8 cellular contexts compared by ENCODE assay signal in genomic region chr7:143362126-143362961, GRCh38. TPM values are rescaled to one million over a fixed set of nuclear protein-coding genes. Genes with fewer than 3 reads are reported as not detected.
DNase-seq lines count a peak whose midpoint lies in the region; ATAC-seq and TF ChIP-seq lines count a peak whose summit lies in the region.

Gene FAM131B (minus strand): TSS chr7:143362713. CDS start chr7:143362603, 110 bp downstream.

- peak within 1 kb of the TSS; percentile 83 for H2AFZ ChIP-seq in neuron (ENCODE audit: low read depth, low read length)

- H3K9me3 ChIP-seq in neuron (ENCODE audit: low read length) = peaks cover 3% of the 10 kb centered on the region

- H3K36me3 ChIP-seq in neuron (ENCODE audit: insufficient read depth, low read length) = no peaks in the 10 kb centered on the region

- peaks cover 44% of the 10 kb centered on the region for H3K27me3 ChIP-seq in neuron (ENCODE audit: insufficient read depth, low read length)

- ATAC-seq in HG03342 (IDR thresholded peaks at IDR 0.05; ENCODE audit: unreplicated experiment) = peak; percentile 45

- peak; percentile 28 for DNase-seq in EL
- DNase-seq in activated CD8-positive, alpha-beta memory T cell treated with anti-CD3 and anti-CD28 coated beads, Interleukin-2, amount 50 U/mL, for 4 hours = peak; percentile 46
- DNase-seq in fibroblast of villous mesenchyme (ENCODE audit: low read depth) = no peak
- no peak for DNase-seq in cerebellar cortex (ENCODE audit: low spot score)
- DNase-seq in NCI-H1694 treated with DMSO at 0.1 percent for 48 hours (lab: John Stamatoyannopoulos, UW) = no peak
- DNase-seq in HPDE6-E6E7 (ENCODE audit: extremely low spot score) = no peak

- no peak for TF ChIP-seq CTCF in fibroblast of villous mesenchyme (IDR thresholded peaks at IDR 0.05; ENCODE audit: insufficient read depth, low read depth, low read length)

- H3K4me1 ChIP-seq in neuron (ENCODE audit: insufficient read depth, low read length) = no peaks in the 10 kb centered on the region

- peak within 1 kb of the TSS; percentile 57 for H3K4me3 ChIP-seq in fibroblast of villous mesenchyme (ENCODE audit: low read depth, low read length)
- peak within 1 kb of the TSS; percentile 63 for H3K4me3 ChIP-seq in neuron (ENCODE audit: low read length)

RNA-seq across cellular contexts. Expression of gene FAM131B, which starts in this region (rescaled TPM):
- 1.3 and 2.2 TPM in 2 replicates for total RNA-seq in fibroblast of villous mesenchyme

Comparison
In these comparisons a context has a peak if more than half of its experiments do, and no peak if none do; other contexts are left out.
1. DNase-seq: peak in EL (single experiment) and activated CD8-positive, alpha-beta memory T cell treated with anti-CD3 and anti-CD28 coated beads, Interleukin-2, amount 50 U/mL, for 4 hours (single experiment); none in fibroblast of villous mesenchyme (single experiment), cerebellar cortex (single experiment), NCI-H1694 treated with DMSO at 0.1 percent for 48 hours (single experiment) and HPDE6-E6E7 (single experiment).